In the genomic region with DNA sequence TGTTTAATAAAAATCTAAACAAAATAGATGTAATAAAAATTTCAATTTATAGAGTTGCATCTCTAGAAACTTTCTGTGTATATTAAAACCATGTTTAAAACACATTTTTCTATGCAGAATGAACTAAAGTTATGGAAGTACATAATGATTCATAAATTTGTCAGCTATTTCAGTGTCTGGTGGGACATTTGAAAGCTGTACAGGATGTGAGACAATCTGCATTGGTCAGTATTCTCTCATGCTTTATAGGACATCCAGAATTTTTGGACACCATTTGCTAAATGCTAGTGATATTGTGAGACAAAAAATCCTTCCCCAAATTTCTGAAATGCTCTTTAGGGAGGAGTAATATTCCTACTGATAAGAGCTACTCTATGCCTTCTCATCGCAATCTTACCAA, we compare ENCODE assay signal across 10 cellular contexts.
"Had no signal": no experiment of that assay in that cellular context is flagged by ENCODE, and none has a peak within 500 bp of the region (broad histone marks: within the 10 kb centered on the region; RNA-seq: fewer than 3 reads in every experiment).

No MANE protein-coding gene starts in this region.

- FAIRE-seq: H1, H54 had no signal

- H3K4me3 ChIP-seq: GM23338 had no signal

- DNase-seq: H9, HFFc6, Karpas-422, KBM-7 had no signal

- ATAC-seq: GM23338, HCT116 had no signal

- H3K27ac ChIP-seq: HL-60, KMS-11 had no signal

- H2AFZ ChIP-seq: GM23338 had no signal
